Comparison of ENCODE assay signal across 8 cellular contexts in the genomic region with DNA sequence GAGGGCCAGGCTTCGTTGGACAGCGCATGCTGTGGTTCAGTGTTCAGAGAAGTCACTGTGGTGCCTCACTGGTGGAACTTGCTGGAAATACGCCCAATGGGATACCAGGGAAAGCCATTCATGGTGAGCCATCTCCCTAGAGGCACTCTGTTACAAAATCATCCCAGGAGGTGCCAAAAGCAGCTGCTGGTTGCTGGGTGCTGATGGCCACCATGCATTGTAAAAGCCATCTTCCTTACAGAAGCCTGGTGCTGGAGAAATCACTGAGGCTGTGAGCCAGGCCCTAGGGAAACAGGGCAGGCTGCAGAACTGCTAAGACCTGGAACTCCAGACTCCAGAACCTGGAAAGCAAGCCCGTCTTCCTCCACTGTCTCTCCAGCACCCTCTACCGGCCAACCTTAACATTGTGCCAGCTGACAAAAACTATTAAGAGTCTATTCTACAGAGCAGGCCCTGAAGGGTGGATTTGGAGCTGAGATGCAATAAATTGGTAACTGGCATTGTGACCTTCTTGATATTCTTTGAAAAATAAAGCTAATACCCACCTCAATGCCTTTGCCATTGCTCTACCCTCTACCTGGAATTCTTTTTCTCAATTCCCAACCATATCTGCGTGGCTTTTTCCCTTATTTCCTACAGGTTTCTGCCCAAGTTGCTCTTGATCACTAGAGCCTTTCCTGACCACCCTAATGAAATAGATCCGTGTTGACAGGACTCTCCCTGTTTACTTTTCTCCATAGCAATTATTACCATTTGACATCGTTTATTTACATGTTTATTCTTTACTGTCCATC. TPM values are rescaled to one million over a fixed set of nuclear protein-coding genes. Genes with fewer than 3 reads are reported as not detected.
A peak's percentile ranks its signal among the peaks of the same experiment; 100 is the strongest.
DNase-seq lines count a peak whose midpoint lies in the region; ATAC-seq and TF ChIP-seq lines count a peak whose summit lies in the region.

No MANE protein-coding gene starts in this region.

- H3K4me3 ChIP-seq in fibroblast of villous mesenchyme (ENCODE audit: low read depth, low read length) (no peak overlapping the region), neutrophil (ENCODE audit: low read depth in 1 of 2, low read length in 1 of 2) (no peak overlapping the region), upper lobe of left lung (no peak overlapping the region)

- no peak for TF ChIP-seq EP300 in upper lobe of left lung (IDR thresholded peaks at IDR 0.05)

- H3K27me3 ChIP-seq in neutrophil (peaks cover 38% of the 10 kb centered on the region), upper lobe of left lung (no peaks in the 10 kb centered on the region)

- H3K4me1 Mint-ChIP-seq in activated T-helper 1 cell treated with anti-CD3 and anti-CD28 coated beads, Interleukin-12 subunit alpha, Interleukin-12 subunit beta, Interleukin-2, Interleukin-4 antibody, amounts not matched to agents 30 ng/mL and 10 ng/mL and 1 ng/mL, durations not matched to agents 14 hours and 24 hours and 36 hours (ENCODE audit: low read depth): peaks cover 30% of the 10 kb centered on the region

- H3K4me1 ChIP-seq in neutrophil (ENCODE audit: control insufficient read depth in 1 of 2, insufficient read depth in 1 of 2, low read depth in 1 of 2, low read length in 1 of 2) (no peaks in the 10 kb centered on the region), upper lobe of left lung (no peaks in the 10 kb centered on the region)

- TF ChIP-seq CTCF in fibroblast of villous mesenchyme (IDR thresholded peaks at IDR 0.05; ENCODE audit: insufficient read depth, low read depth, low read length) (peak; percentile 97), neutrophil (IDR thresholded peaks at IDR 0.05) (peak; percentile 54), upper lobe of left lung (IDR thresholded peaks at IDR 0.05) (peak; percentile 51 to 76 (median 64))

- H3K9me3 Mint-ChIP-seq in activated T-helper 1 cell treated with anti-CD3 and anti-CD28 coated beads, Interleukin-12 subunit alpha, Interleukin-12 subunit beta, Interleukin-2, Interleukin-4 antibody, amounts not matched to agents 30 ng/mL and 10 ng/mL and 1 ng/mL, durations not matched to agents 14 hours and 24 hours and 36 hours: no peaks in the 10 kb centered on the region

- no peak overlapping the region for H3K4me3 Mint-ChIP-seq in activated T-helper 1 cell treated with anti-CD3 and anti-CD28 coated beads, Interleukin-12 subunit alpha, Interleukin-12 subunit beta, Interleukin-2, Interleukin-4 antibody, amounts not matched to agents 30 ng/mL and 10 ng/mL and 1 ng/mL, durations not matched to agents 14 hours and 24 hours and 36 hours

- H3K27ac Mint-ChIP-seq in activated T-helper 1 cell treated with anti-CD3 and anti-CD28 coated beads, Interleukin-12 subunit alpha, Interleukin-12 subunit beta, Interleukin-2, Interleukin-4 antibody, amounts not matched to agents 30 ng/mL and 10 ng/mL and 1 ng/mL, durations not matched to agents 14 hours and 24 hours and 36 hours: no peak overlapping the region

- WGBS in upper lobe of left lung, 2 donors: 56 to 67% methylated on average over 7 to 8 of the region's 8 CpGs

- intact Hi-C loops in activated T-helper 1 cell treated with anti-CD3 and anti-CD28 coated beads, Interleukin-12 subunit alpha, Interleukin-12 subunit beta, Interleukin-2, Interleukin-4 antibody, amounts not matched to agents 30 ng/mL and 10 ng/mL and 1 ng/mL, durations not matched to agents 14 hours and 24 hours and 36 hours (cut with micrococcal nuclease): loop anchor here (2.0 to 5.0 kb wide), 3 partner anchors 245 to 485 kb away; partner anchors contain the start of gene STK35

- peak; percentile 78 to 90 for ATAC-seq in upper lobe of left lung (ENCODE audit: low FRiP score in 2 of 2)
- no peak for ATAC-seq in GM21786 (IDR thresholded peaks at IDR 0.05; ENCODE audit: unreplicated experiment)

- no peak overlapping the region for H3K27ac ChIP-seq in neutrophil
- H3K27ac ChIP-seq in upper lobe of left lung: no peak overlapping the region

- H3K36me3 Mint-ChIP-seq in activated T-helper 1 cell treated with anti-CD3 and anti-CD28 coated beads, Interleukin-12 subunit alpha, Interleukin-12 subunit beta, Interleukin-2, Interleukin-4 antibody, amounts not matched to agents 30 ng/mL and 10 ng/mL and 1 ng/mL, durations not matched to agents 14 hours and 24 hours and 36 hours (ENCODE audit: low read depth): peaks cover 3% of the 10 kb centered on the region

- DNase-seq in DMS153 treated with DMSO at 0.1 percent for 48 hours (lab: John Stamatoyannopoulos, UW; ENCODE audit: unreplicated experiment) (peak; percentile 61), LHCN-M2 (ENCODE audit: low read depth) (peak; percentile 62), RPMI8226 (peak; percentile 70), fibroblast of villous mesenchyme (ENCODE audit: low read depth) (peak; percentile 78), upper lobe of left lung (peak in 1 of 2 donors; percentile 54)
- DNase-seq in activated T-helper 1 cell treated with anti-CD3 and anti-CD28 coated beads, Interleukin-12 subunit alpha, Interleukin-12 subunit beta, Interleukin-2, Interleukin-4 antibody, amounts not matched to agents 30 ng/mL and 10 ng/mL and 1 ng/mL, durations not matched to agents 14 hours and 24 hours and 36 hours (ENCODE audit: low spot score): peak; percentile 50

- H3K36me3 ChIP-seq in neutrophil: no peaks in the 10 kb centered on the region
- H3K36me3 ChIP-seq in upper lobe of left lung: no peaks in the 10 kb centered on the region

- peaks cover 2% of the 10 kb centered on the region for H3K27me3 Mint-ChIP-seq in activated T-helper 1 cell treated with anti-CD3 and anti-CD28 coated beads, Interleukin-12 subunit alpha, Interleukin-12 subunit beta, Interleukin-2, Interleukin-4 antibody, amounts not matched to agents 30 ng/mL and 10 ng/mL and 1 ng/mL, durations not matched to agents 14 hours and 24 hours and 36 hours (ENCODE audit: insufficient read depth)

- no peaks in the 10 kb centered on the region for H3K9me3 ChIP-seq in neutrophil
- H3K9me3 ChIP-seq in upper lobe of left lung: no peaks in the 10 kb centered on the region

- no peak for TF ChIP-seq POLR2A in upper lobe of left lung (IDR thresholded peaks at IDR 0.05)

RNA-seq across cellular contexts. Expression of gene SNRPB, which starts 18.5 kb away (rescaled TPM):
- total RNA-seq in LHCN-M2 (2014; rRNA removed) (462 and 534 TPM in 2 replicates), fibroblast of villous mesenchyme (146 and 153 TPM in 2 replicates), upper lobe of left lung (100 to 1,000 TPM in 5 of 6 donors, 10 to 100 TPM in 1; 54.5 to 216 (median 123) TPM)
- 181 TPM for polyA plus RNA-seq in LHCN-M2 (2012)
- total RNA-seq in activated T-helper 1 cell treated with anti-CD3 and anti-CD28 coated beads, Interleukin-12 subunit alpha, Interleukin-12 subunit beta, Interleukin-2, Interleukin-4 antibody, amounts not matched to agents 30 ng/mL and 10 ng/mL and 1 ng/mL, durations not matched to agents 14 hours and 24 hours and 36 hours: 533 and 548 TPM in 2 replicates

RNA-seq across cellular contexts. Expression of gene ZNF343, which starts 56.6 kb away (rescaled TPM):
- total RNA-seq in LHCN-M2 (2014; rRNA removed): 10.3 and 10.6 TPM in 2 replicates
- 4.3 TPM for polyA plus RNA-seq in LHCN-M2 (2012)
- 18.2 and 21.6 TPM in 2 replicates for total RNA-seq in activated T-helper 1 cell treated with anti-CD3 and anti-CD28 coated beads, Interleukin-12 subunit alpha, Interleukin-12 subunit beta, Interleukin-2, Interleukin-4 antibody, amounts not matched to agents 30 ng/mL and 10 ng/mL and 1 ng/mL, durations not matched to agents 14 hours and 24 hours and 36 hours
- 10.4 and 11.3 TPM in 2 replicates for total RNA-seq in fibroblast of villous mesenchyme
- 10 to 100 TPM in 1 of 6 donors, 1 to 10 TPM in 5; 8.4 to 13.3 (median 8.9) TPM for total RNA-seq in upper lobe of left lung
